Comparison of ENCODE assay signal across 1 cellular context in the genomic region with DNA sequence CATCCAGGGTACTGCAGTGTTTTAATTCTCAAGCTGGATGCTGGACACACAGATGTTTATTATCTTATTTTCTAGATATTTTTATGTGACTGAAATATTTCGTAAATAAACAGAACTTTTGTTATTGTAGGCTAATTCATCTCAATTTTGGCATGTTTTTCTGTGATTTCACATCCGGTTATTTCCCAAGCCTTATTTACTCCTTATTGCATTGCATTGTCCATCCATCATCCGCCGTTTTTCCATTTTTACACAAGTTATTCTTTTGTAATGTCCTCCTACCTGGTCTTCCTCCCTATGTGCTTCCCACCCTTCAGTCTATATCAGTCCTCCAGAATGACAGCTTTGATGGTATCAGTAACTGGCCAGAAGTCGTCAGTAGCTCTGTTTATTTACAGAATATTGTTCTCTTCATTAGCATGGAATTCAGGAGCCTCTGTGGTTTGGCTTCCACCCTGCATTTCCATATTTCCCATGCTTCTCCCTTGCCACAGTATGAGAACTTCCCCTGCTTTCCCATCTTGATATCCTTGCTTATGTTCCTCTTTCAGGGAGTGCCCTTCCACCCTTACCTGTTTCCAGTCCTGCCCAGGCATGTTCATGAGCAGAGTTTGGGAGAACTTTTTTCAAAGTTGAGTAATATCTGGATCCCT.
TF ChIP-seq lines count a peak whose summit lies in the region.

No MANE protein-coding gene starts in this region.

TF ChIP-seq in WTC11, 78 proteins besides CTCF, POLR2A, EP300 and RAD21 (continued from another document):
- TF ChIP-seq CREM (CRISPR knock-in tag; IDR thresholded peaks at IDR 0.05) (no peak), ZNF138 (CRISPR knock-in tag; conservative IDR thresholded peaks at IDR 0.05) (no peak), RELA (CRISPR knock-in tag; IDR thresholded peaks at IDR 0.05; ENCODE audit: borderline replicate concordance) (no peak)
